ENCODE assay signal across 16 cellular contexts in genomic region chr3:105022813-105023212, GRCh38.
DNase-seq lines count a peak whose midpoint lies in the region; ATAC-seq and TF ChIP-seq lines count a peak whose summit lies in the region.
"Had no signal": no experiment of that assay in that cellular context is flagged by ENCODE, and none has a peak within 500 bp of the region (broad histone marks: within the 10 kb centered on the region; RNA-seq: fewer than 3 reads in every experiment).

No MANE protein-coding gene starts in this region.

- H3K9me3 ChIP-seq in NT2/D1 (ENCODE audit: insufficient read depth, low read length) (no peaks in the 10 kb centered on the region), neural progenitor cell (ENCODE audit: low read depth) (no peaks in the 10 kb centered on the region)
- H3K9me3 ChIP-seq: BE2C, Caco-2, HAP-1 had no signal

- H3K9me3 Mint-ChIP-seq in neural progenitor cell (no peaks in the 10 kb centered on the region), type B pancreatic cell (peaks cover 4% of the 10 kb centered on the region)
- H3K9me3 Mint-ChIP-seq in stimulated activated memory B cell treated with anti-CD40 and anti-IgM and Interleukin-4, amounts not matched to agents 10 μg/mL and 1 μg/mL and 100 μg/mL, for 72 hours, result no peaks in the 10 kb centered on the region

- no peak overlapping the region for H3K27ac ChIP-seq in neural progenitor cell
- H3K27ac ChIP-seq: GM23248 had no signal

- H3K4me1 Mint-ChIP-seq in neural progenitor cell, result no peaks in the 10 kb centered on the region
- no peaks in the 10 kb centered on the region for H3K4me1 Mint-ChIP-seq in stimulated activated memory B cell treated with anti-CD40 and anti-IgM and Interleukin-4, amounts not matched to agents 10 μg/mL and 1 μg/mL and 100 μg/mL, for 72 hours
- H3K4me1 Mint-ChIP-seq in type B pancreatic cell (ENCODE audit: unreplicated experiment), result no peaks in the 10 kb centered on the region
- H3K4me1 Mint-ChIP-seq: IgD-negative memory B cell had no signal

- no peak overlapping the region for H3K4me2 ChIP-seq in neural progenitor cell

- no peak overlapping the region for H3K27ac Mint-ChIP-seq in neural progenitor cell
- no peak overlapping the region for H3K27ac Mint-ChIP-seq in stimulated activated memory B cell treated with anti-CD40 and anti-IgM and Interleukin-4, amounts not matched to agents 10 μg/mL and 1 μg/mL and 100 μg/mL, for 72 hours
- no peak overlapping the region for H3K27ac Mint-ChIP-seq in type B pancreatic cell
- H3K27ac Mint-ChIP-seq: CD4-positive, alpha-beta T cell; IgD-negative memory B cell had no signal

- H3K27me3 ChIP-seq in NT2/D1 (ENCODE audit: insufficient read depth, insufficient read length) (no peaks in the 10 kb centered on the region), neural progenitor cell (no peaks in the 10 kb centered on the region)
- H3K27me3 ChIP-seq: BE2C had no signal

- H3K4me3 Mint-ChIP-seq in neural progenitor cell (no peak overlapping the region), type B pancreatic cell (no peak overlapping the region)
- no peak overlapping the region for H3K4me3 Mint-ChIP-seq in stimulated activated memory B cell treated with anti-CD40 and anti-IgM and Interleukin-4, amounts not matched to agents 10 μg/mL and 1 μg/mL and 100 μg/mL, for 72 hours
- H3K4me3 Mint-ChIP-seq: CD4-positive, alpha-beta T cell; IgD-negative memory B cell had no signal

- H4K20me1 ChIP-seq in neural progenitor cell (ENCODE audit: low read depth), result no peaks in the 10 kb centered on the region

- no peaks in the 10 kb centered on the region for H3F3A ChIP-seq in neural progenitor cell (ENCODE audit: low read depth)

- ATAC-seq in stimulated activated memory B cell treated with anti-CD40 and anti-IgM and Interleukin-4, amounts not matched to agents 10 μg/mL and 1 μg/mL and 100 μg/mL, for 72 hours, result peak; percentile 37
- no peak for ATAC-seq in GM18520 (IDR thresholded peaks at IDR 0.05; ENCODE audit: unreplicated experiment)
- ATAC-seq: HepG2 had no signal

- H3K4me3 ChIP-seq in NT2/D1 (ENCODE audit: insufficient read length, low read depth), result no peak overlapping the region
- H3K4me3 ChIP-seq in neural progenitor cell, result no peak overlapping the region
- H3K4me3 ChIP-seq: GM23248, HAP-1 had no signal

- TF ChIP-seq CTCF in neural progenitor cell (IDR thresholded peaks at IDR 0.05) (no peak), type B pancreatic cell (conservative IDR thresholded peaks at IDR 0.05) (no peak)

- no peaks in the 10 kb centered on the region for H3K79me2 ChIP-seq in neural progenitor cell (ENCODE audit: low read depth)

- H3K27me3 Mint-ChIP-seq in neural progenitor cell (ENCODE audit: insufficient read depth, low read depth) (no peaks in the 10 kb centered on the region), type B pancreatic cell (peaks cover 4% of the 10 kb centered on the region)
- H3K27me3 Mint-ChIP-seq in stimulated activated memory B cell treated with anti-CD40 and anti-IgM and Interleukin-4, amounts not matched to agents 10 μg/mL and 1 μg/mL and 100 μg/mL, for 72 hours, result no peaks in the 10 kb centered on the region
- H3K27me3 Mint-ChIP-seq: CD4-positive, alpha-beta T cell had no signal

- H3K9ac ChIP-seq in NT2/D1 (ENCODE audit: insufficient read length, low read depth), result no peak overlapping the region
- H3K9ac ChIP-seq in neural progenitor cell, result no peak overlapping the region
- H3K9ac ChIP-seq: GM23248 had no signal

- H2AFZ ChIP-seq in neural progenitor cell (replicated peaks), result no peak overlapping the region
- H2AFZ ChIP-seq: GM23248 had no signal

- H3K36me3 Mint-ChIP-seq in neural progenitor cell, result no peaks in the 10 kb centered on the region
- no peaks in the 10 kb centered on the region for H3K36me3 Mint-ChIP-seq in stimulated activated memory B cell treated with anti-CD40 and anti-IgM and Interleukin-4, amounts not matched to agents 10 μg/mL and 1 μg/mL and 100 μg/mL, for 72 hours
- no peaks in the 10 kb centered on the region for H3K36me3 Mint-ChIP-seq in type B pancreatic cell
- H3K36me3 Mint-ChIP-seq: IgD-negative memory B cell had no signal

- no peaks in the 10 kb centered on the region for H3K4me1 ChIP-seq in NT2/D1 (ENCODE audit: insufficient read depth, insufficient read length)
- no peaks in the 10 kb centered on the region for H3K4me1 ChIP-seq in neural progenitor cell
- H3K4me1 ChIP-seq: BE2C, Caco-2, HAP-1 had no signal

- H3K36me3 ChIP-seq in NT2/D1 (ENCODE audit: insufficient read depth, insufficient read length, low read length) (no peaks in the 10 kb centered on the region), neural progenitor cell (no peaks in the 10 kb centered on the region)
- H3K36me3 ChIP-seq: BE2C, HAP-1 had no signal

- peak; percentile 6 for DNase-seq in NT2/D1 (ENCODE audit: low read depth, low spot score)
- DNase-seq in islet precursor cell, result peak; percentile 72
- DNase-seq in neural progenitor cell (ENCODE audit: low spot score), result peak; percentile 20
- no peak for DNase-seq in type B pancreatic cell (ENCODE audit: extremely low spot score, unreplicated experiment)
- DNase-seq in Ammon's horn (ENCODE audit: low spot score), result no peak
- DNase-seq: BE2C; C1 segment of cervical spinal cord; Caco-2; CD4-positive, alpha-beta T cell; GDM1; GM23248 had no signal

Comparison
In these comparisons a context has a peak if more than half of its experiments do, and no peak if none do; other contexts are left out.
1. DNase-seq: peak in NT2/D1 (single experiment), islet precursor cell (single experiment) and neural progenitor cell (single experiment); none in type B pancreatic cell (single experiment) and Ammon's horn (single experiment).